9 cellular contexts compared by ENCODE assay signal in the genomic region with DNA sequence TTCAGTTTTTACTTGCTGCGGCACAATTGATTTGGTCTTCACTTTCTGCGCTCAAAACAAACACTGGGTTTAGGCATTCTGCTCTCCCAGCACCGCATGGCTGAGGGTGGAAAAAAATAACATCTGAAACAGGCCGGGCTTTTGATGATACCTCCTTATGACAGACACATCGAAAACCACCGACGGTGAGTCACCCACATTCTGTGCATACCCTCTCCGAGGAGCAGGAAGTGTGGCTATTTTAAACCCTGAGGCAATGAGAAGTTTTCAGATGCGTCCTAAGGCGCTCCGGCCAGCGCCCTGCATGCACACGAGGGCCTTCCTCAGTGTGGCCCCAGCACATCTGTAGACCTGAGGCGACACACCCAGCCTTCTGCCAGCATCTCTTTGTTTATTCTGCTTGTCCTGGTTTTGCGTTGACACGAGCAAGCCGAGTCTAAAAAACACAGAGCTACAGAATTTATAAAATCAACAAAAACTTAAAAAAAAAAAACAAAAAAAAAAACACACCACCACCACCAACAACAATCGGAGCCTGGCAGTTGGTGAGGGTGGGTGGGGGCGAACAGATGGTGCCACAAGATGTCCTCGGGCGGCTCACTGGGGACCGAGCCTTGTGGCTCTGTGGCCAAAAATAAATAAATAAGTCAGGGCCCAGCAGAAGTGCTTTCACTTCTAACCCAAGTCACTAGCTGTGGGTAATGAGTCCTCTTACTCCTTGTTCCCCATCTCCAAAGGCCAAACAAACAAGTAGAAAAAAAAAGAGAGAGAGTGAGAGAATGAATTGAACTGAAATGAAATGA.
DNase-seq lines count a peak whose midpoint lies in the region; ATAC-seq and TF ChIP-seq lines count a peak whose summit lies in the region.
"Had no signal": no experiment of that assay in that cellular context is flagged by ENCODE, and none has a peak within 500 bp of the region (broad histone marks: within the 10 kb centered on the region; RNA-seq: fewer than 3 reads in every experiment).

No MANE protein-coding gene starts in this region.

- H3K4me3 ChIP-seq in GM06990 (replicated peaks; ENCODE audit: low read depth, low read length) (no peak overlapping the region; the same call in 1 of the 2 replicates), H7 (ENCODE audit: insufficient read depth, low read depth, low read length) (no peak overlapping the region), mammary epithelial cell (replicated peaks in 1 of 3; ENCODE audit: insufficient read depth in 1 of 3, low read depth in 2 of 3, low read length in 3 of 3) (no peak overlapping the region), left lung (no peak overlapping the region)
- H3K4me3 ChIP-seq: ovary had no signal

- H3K9ac ChIP-seq in mammary epithelial cell (ENCODE audit: insufficient read depth, low read length): peak overlapping the region; percentile 55

- intact Hi-C loops in mammary epithelial cell (cut with micrococcal nuclease) (loop anchor here (1.0 to 5.0 kb wide), 4 partner anchors 48 to 273 kb away; partner anchors contain the start of gene IRF2BP2), left lung (cut with DNase I) (no loop called here)

- peaks cover 3% of the 10 kb centered on the region for H3K9me3 ChIP-seq in mammary epithelial cell (replicated peaks; ENCODE audit: insufficient read depth, low read length)
- H3K9me3 ChIP-seq in left lung: no peaks in the 10 kb centered on the region
- H3K9me3 ChIP-seq: ovary had no signal

- peak; percentile 86 for ATAC-seq in left lung

- no peaks in the 10 kb centered on the region for H4K20me1 ChIP-seq in mammary epithelial cell (ENCODE audit: insufficient read depth, low read length)

- H3K27ac ChIP-seq in VCaP (peak overlapping the region; percentile 48; the same call in 1 of the 2 replicates), mammary epithelial cell (ENCODE audit: insufficient read depth, low read depth, low read length) (peak overlapping the region; percentile 62), left lung (peak overlapping the region; percentile 74 to 83)
- H3K27ac ChIP-seq: ovary had no signal

- no peak for TF ChIP-seq CTCF in GM06990 (IDR thresholded peaks at IDR 0.05; ENCODE audit: insufficient read depth, low read length, poor library complexity, severe bottlenecking)
- TF ChIP-seq CTCF in VCaP (conservative IDR thresholded peaks at IDR 0.05): no peak
- TF ChIP-seq CTCF in mammary epithelial cell (conservative IDR thresholded peaks at IDR 0.05 in 1 of 2, IDR thresholded peaks at IDR 0.05 in 1 of 2; ENCODE audit: extremely low read depth in 1 of 2, insufficient read depth in 1 of 2, low read depth in 1 of 2, low read length in 2 of 2): no peak
- TF ChIP-seq CTCF in left lung (IDR thresholded peaks at IDR 0.05): no peak

- DNase-seq in GM06990 (ENCODE audit: extremely low read depth, insufficient read length) (peak; percentile 84), H7 (peak; percentile 56), LoVo (ENCODE audit: low spot score) (peak; percentile 96), mammary epithelial cell (peak; percentile 98), left lung (peak; percentile 88 to 91), NCI-H2029 (lab: John Stamatoyannopoulos, UW) (no peak)
- peak; percentile 73 to 87 (median 86) for DNase-seq in stimulated activated CD4-positive, alpha-beta T cell treated with anti-CD3 and anti-CD28 coated beads, TNF-alpha, amount 100 ng/mL, for 24 hours (ENCODE audit: low read depth in 3 of 3)

- H3K79me2 ChIP-seq in mammary epithelial cell (ENCODE audit: insufficient read depth, low read length): no peaks in the 10 kb centered on the region

- in situ Hi-C loops in mammary epithelial cell (cut with MboI; ENCODE audit: low sequenced_read_pairs in 2 of 2): no loop called here

- peaks cover 8% of the 10 kb centered on the region for H3K27me3 ChIP-seq in GM06990 (replicated peaks; ENCODE audit: control insufficient read depth, insufficient read depth, low read length)
- peaks cover 8% of the 10 kb centered on the region; the same call in 1 of the 2 replicates for H3K27me3 ChIP-seq in H7 (ENCODE audit: control insufficient read depth, insufficient read depth, low read length)
- peaks cover 11% of the 10 kb centered on the region for H3K27me3 ChIP-seq in mammary epithelial cell (ENCODE audit: insufficient read depth, low read length)
- H3K27me3 ChIP-seq in left lung: peaks cover 0 to 12% of the 10 kb centered on the region in 2 donors
- H3K27me3 ChIP-seq: ovary had no signal

- no peak overlapping the region for H2AFZ ChIP-seq in mammary epithelial cell (ENCODE audit: low read depth, low read length)

- no TSS peak for BruUV-seq in mammary epithelial cell (replicated peaks; lab: Mats Ljungman, UMichigan)

- WGBS in mammary epithelial cell (ENCODE audit: low coverage, missing lambda C conversion rate): 23% methylated on average over 20 of the region's 22 CpGs

- H3K36me3 ChIP-seq in GM06990 (ENCODE audit: control insufficient read depth, insufficient read depth, low read length): no peaks in the 10 kb centered on the region
- H3K36me3 ChIP-seq in H7 (replicated peaks; ENCODE audit: control insufficient read depth, insufficient read depth, low read length): no peaks in the 10 kb centered on the region
- H3K36me3 ChIP-seq in mammary epithelial cell (ENCODE audit: insufficient read depth, low read length): no peaks in the 10 kb centered on the region
- H3K36me3 ChIP-seq in left lung: no peaks in the 10 kb centered on the region
- H3K36me3 ChIP-seq: ovary had no signal

- peak overlapping the region; percentile 43 for H3K4me2 ChIP-seq in mammary epithelial cell (ENCODE audit: insufficient read depth, low read depth, low read length)

- CTCF ChIA-PET in mammary epithelial cell (lab: Charles Lee; ENCODE audit: low non-redundant PET): no interaction called here

- H3K4me1 ChIP-seq in mammary epithelial cell (ENCODE audit: insufficient read depth, low read length) (peaks cover 13% of the 10 kb centered on the region), left lung (peaks cover 7 to 72% of the 10 kb centered on the region in 2 donors)

- dilution Hi-C loops in mammary epithelial cell (cut with HindIII; ENCODE audit: low sequenced_read_pairs): no loop called here
